ENCODE assay signal across 15 cellular contexts in genomic region chr9:72834994-72835393, GRCh38.
A peak's percentile ranks its signal among the peaks of the same experiment; 100 is the strongest.
DNase-seq lines count a peak whose midpoint lies in the region; ATAC-seq, FAIRE-seq and TF ChIP-seq lines count a peak whose summit lies in the region.
"Had no signal": no experiment of that assay in that cellular context is flagged by ENCODE, and none has a peak within 500 bp of the region (broad histone marks: within the 10 kb centered on the region; RNA-seq: fewer than 3 reads in every experiment).

No MANE protein-coding gene starts in this region.

- H3K9me3 ChIP-seq in A549 (no peaks in the 10 kb centered on the region), HepG2 (ENCODE audit: low read length) (no peaks in the 10 kb centered on the region), neural progenitor cell (ENCODE audit: low read depth) (no peaks in the 10 kb centered on the region), gastroesophageal sphincter (no peaks in the 10 kb centered on the region)
- H3K9me3 ChIP-seq: BLaER1 had no signal

- peak overlapping the region; percentile 26 for H3K4me3 ChIP-seq in A549
- H3K4me3 ChIP-seq in HepG2 (replicated peaks in 1 of 3; ENCODE audit: insufficient read depth in 1 of 3, low read depth in 2 of 3, low read length in 3 of 3), result peak overlapping the region in 1 of 3 experiments; percentile 13; a peak in 1 of 6 replicates
- H3K4me3 ChIP-seq in neural progenitor cell, result no peak overlapping the region
- no peak overlapping the region for H3K4me3 ChIP-seq in gastroesophageal sphincter
- H3K4me3 ChIP-seq: BLaER1 had no signal

- H3K79me2 ChIP-seq in HepG2 (ENCODE audit: insufficient read depth, low read length), result no peaks in the 10 kb centered on the region
- no peaks in the 10 kb centered on the region for H3K79me2 ChIP-seq in neural progenitor cell (ENCODE audit: low read depth)

- DNase-seq in A549 (ENCODE audit: low read depth in 1 of 2, low spot score in 1 of 2), result peak in 1 of 2 experiments; percentile 44
- DNase-seq in NCI-H69 (lab: John Stamatoyannopoulos, UW), result peak; percentile 15
- DNase-seq in HepG2 (ENCODE audit: low spot score), result peak; percentile 82
- DNase-seq in neural progenitor cell (ENCODE audit: low spot score), result no peak
- no peak for DNase-seq in activated naive CD4-positive, alpha-beta T cell treated with anti-CD3 and anti-CD28 coated beads for 36 hours
- DNase-seq in SKM-1 (lab: John Stamatoyannopoulos, UW; ENCODE audit: unreplicated experiment), result no peak
- DNase-seq: CD4-positive, alpha-beta memory T cell; DMS79 treated with DMSO at 0.1 percent for 48 hours; GF-D8; GOT3; H9 had no signal

- H3K9ac ChIP-seq in HepG2 (ENCODE audit: insufficient read depth, low read depth, low read length) (no peak overlapping the region), neural progenitor cell (no peak overlapping the region)
- H3K9ac ChIP-seq: BLaER1 had no signal

- 4% methylated on average over 1 of the region's 1 CpG for WGBS in A549 (ENCODE audit: missing lambda C conversion rate)
- 0% methylated on average over 1 of the region's 1 CpG for WGBS in HepG2 (ENCODE audit: low lambda C conversion rate)
- 91 to 100% methylated on average over 1 of the region's 1 CpG for WGBS in gastroesophageal sphincter (ENCODE audit: low coverage in 1 of 2), 2 donors

- BruUV-seq in HepG2 (replicated peaks; lab: Mats Ljungman, UMichigan), result no TSS peak

- H3K9me3 Mint-ChIP-seq in neural progenitor cell, result no peaks in the 10 kb centered on the region
- no peaks in the 10 kb centered on the region for H3K9me3 Mint-ChIP-seq in activated naive CD4-positive, alpha-beta T cell treated with anti-CD3 and anti-CD28 coated beads for 36 hours
- H3K9me3 Mint-ChIP-seq: CD14-positive monocyte, H9 had no signal

- TF ChIP-seq CTCF in A549 (IDR thresholded peaks at IDR 0.05) (no peak), HepG2 (CRISPR knock-in tag; IDR thresholded peaks at IDR 0.05) (no peak), neural progenitor cell (IDR thresholded peaks at IDR 0.05) (no peak), gastroesophageal sphincter (IDR thresholded peaks at IDR 0.05) (no peak)

- FAIRE-seq in A549 (lab: Jason Lieb, UNC), result peak; percentile 49
- FAIRE-seq in HepG2 (lab: Jason Lieb, UNC), result peak; percentile 91

- peaks cover 19% of the 10 kb centered on the region for H3K4me1 Mint-ChIP-seq in neural progenitor cell
- H3K4me1 Mint-ChIP-seq in activated naive CD4-positive, alpha-beta T cell treated with anti-CD3 and anti-CD28 coated beads for 36 hours (ENCODE audit: low read depth), result no peaks in the 10 kb centered on the region
- H3K4me1 Mint-ChIP-seq: CD14-positive monocyte; CD4-positive, alpha-beta memory T cell had no signal

- in situ Hi-C loops in HepG2 (cut with HindIII; ENCODE audit: extremely low pct_ligation_motif_present, low pct_unique_long_range_greater_than_20kb), result loop anchor here (10.0 kb wide), 1 partner anchor 470 kb away; the partner anchor contains the start of gene ZFAND5

- H3K36me3 ChIP-seq in HepG2 (replicated peaks in 1 of 2; ENCODE audit: control insufficient read depth in 1 of 2, insufficient read depth in 2 of 2, low read length in 2 of 2) (no peaks in the 10 kb centered on the region), neural progenitor cell (no peaks in the 10 kb centered on the region), gastroesophageal sphincter (no peaks in the 10 kb centered on the region)
- H3K36me3 ChIP-seq: BLaER1 had no signal

- H3K4me3 Mint-ChIP-seq in neural progenitor cell, result no peak overlapping the region
- H3K4me3 Mint-ChIP-seq in activated naive CD4-positive, alpha-beta T cell treated with anti-CD3 and anti-CD28 coated beads for 36 hours, result no peak overlapping the region
- H3K4me3 Mint-ChIP-seq: CD14-positive monocyte; CD4-positive, alpha-beta memory T cell; H9 had no signal

- no peak overlapping the region for H2AFZ ChIP-seq in HepG2 (ENCODE audit: low read length)
- peak overlapping the region; percentile 65 for H2AFZ ChIP-seq in neural progenitor cell (replicated peaks)

- no peak for TF ChIP-seq POLR2A in A549 (IDR thresholded peaks at IDR 0.05; ENCODE audit: low read length)
- no peak for TF ChIP-seq POLR2A in HepG2 (IDR thresholded peaks at IDR 0.05; ENCODE audit: insufficient read depth in 1 of 2, low read depth in 2 of 2, low read length in 2 of 2)
- no peak for TF ChIP-seq POLR2A in gastroesophageal sphincter (IDR thresholded peaks at IDR 0.05)

- CTCF ChIA-PET in A549 (lab: Yijun Ruan, JAX), result interaction anchor here (1.4 to 1.6 kb wide), 2 partner anchors 13 to 22 kb away, joined by 5 to 7 read pairs; no protein-coding TSS in a partner anchor
- CTCF ChIA-PET in HepG2 (lab: Yijun Ruan, JAX; ENCODE audit: low intra/inter-chr PET ratio, low total read pairs), result no interaction called here
- CTCF ChIA-PET in activated naive CD4-positive, alpha-beta T cell treated with anti-CD3 and anti-CD28 coated beads for 36 hours (lab: Charles Lee), result no interaction called here

- POLR2A ChIA-PET in A549 (lab: Yijun Ruan, JAX) (no interaction called here), HepG2 (lab: Yijun Ruan, JAX) (interaction anchor here (0.9 to 1.5 kb wide), 2 partner anchors 23 to 470 kb away, joined by 3 to 5 read pairs; partner anchors contain the start of gene ZFAND5)

- H3K27me3 Mint-ChIP-seq in neural progenitor cell (ENCODE audit: insufficient read depth, low read depth), result peaks cover 2% of the 10 kb centered on the region
- H3K27me3 Mint-ChIP-seq in activated naive CD4-positive, alpha-beta T cell treated with anti-CD3 and anti-CD28 coated beads for 36 hours (ENCODE audit: low read depth), result no peaks in the 10 kb centered on the region

- no peaks in the 10 kb centered on the region for H3K27me3 ChIP-seq in HepG2 (ENCODE audit: control insufficient read depth in 1 of 2, insufficient read depth in 2 of 2, low read length in 2 of 2)
- no peaks in the 10 kb centered on the region for H3K27me3 ChIP-seq in neural progenitor cell
- no peaks in the 10 kb centered on the region for H3K27me3 ChIP-seq in gastroesophageal sphincter
- H3K27me3 ChIP-seq: BLaER1 had no signal

- no peaks in the 10 kb centered on the region for H4K20me1 ChIP-seq in HepG2 (ENCODE audit: insufficient read depth, low read length)
- no peaks in the 10 kb centered on the region for H4K20me1 ChIP-seq in neural progenitor cell (ENCODE audit: low read depth)
- H4K20me1 ChIP-seq: BLaER1 had no signal

- H3K4me2 ChIP-seq in A549 (peak overlapping the region; percentile 82), HepG2 (ENCODE audit: low read depth, low read length) (peak overlapping the region; percentile 52), neural progenitor cell (no peak overlapping the region)
- H3K4me2 ChIP-seq: BLaER1 had no signal

- H3K27ac Mint-ChIP-seq in neural progenitor cell, result peak overlapping the region; percentile 34
- no peak overlapping the region for H3K27ac Mint-ChIP-seq in activated naive CD4-positive, alpha-beta T cell treated with anti-CD3 and anti-CD28 coated beads for 36 hours
- H3K27ac Mint-ChIP-seq: CD14-positive monocyte; CD4-positive, alpha-beta memory T cell had no signal

- peak; percentile 31 to 57; a peak in 3 of 6 replicates for ATAC-seq in A549
- peak; percentile 82 for ATAC-seq in HepG2
- ATAC-seq in gastroesophageal sphincter, result no peak

- TF ChIP-seq RAD21 in A549 (conservative IDR thresholded peaks at IDR 0.05 in 1 of 2, IDR thresholded peaks at IDR 0.05 in 1 of 2), result no peak
- TF ChIP-seq RAD21 in HepG2 (CRISPR knock-in tag; IDR thresholded peaks at IDR 0.05), result no peak

- intact Hi-C loops in HepG2 (cut with micrococcal nuclease; ENCODE audit: unreplicated experiment), result no loop called here
- intact Hi-C loops in activated naive CD4-positive, alpha-beta T cell treated with anti-CD3 and anti-CD28 coated beads for 36 hours (cut with micrococcal nuclease), result no loop called here

- no peaks in the 10 kb centered on the region for H3F3A ChIP-seq in neural progenitor cell (ENCODE audit: low read depth)

- peak overlapping the region; percentile 80 to 82 for H3K27ac ChIP-seq in A549
- H3K27ac ChIP-seq in HepG2 (ENCODE audit: extremely low read length, insufficient read depth, low read length), result peak overlapping the region; percentile 52
- no peak overlapping the region for H3K27ac ChIP-seq in neural progenitor cell
- no peak overlapping the region for H3K27ac ChIP-seq in gastroesophageal sphincter
- H3K27ac ChIP-seq: 22Rv1, BLaER1 had no signal

- H3K4me1 ChIP-seq in A549 (peaks cover 68% of the 10 kb centered on the region), HepG2 (ENCODE audit: insufficient read depth, low read length) (peaks cover 54% of the 10 kb centered on the region), neural progenitor cell (peaks cover 48% of the 10 kb centered on the region), gastroesophageal sphincter (no peaks in the 10 kb centered on the region)
- H3K4me1 ChIP-seq: BLaER1 had no signal

- no peak for TF ChIP-seq EP300 in A549 (IDR thresholded peaks at IDR 0.05)
- peak in 1 of 2 experiments; percentile 91; a peak in 2 of 4 replicates for TF ChIP-seq EP300 in HepG2 (IDR thresholded peaks at IDR 0.05; ENCODE audit: low read depth in 2 of 2, low read length in 2 of 2)
- peak; percentile 76 for TF ChIP-seq EP300 in HepG2 (CRISPR knock-in tag; IDR thresholded peaks at IDR 0.05; ENCODE audit: borderline replicate concordance)
- no peak for TF ChIP-seq EP300 in gastroesophageal sphincter (IDR thresholded peaks at IDR 0.05)

- H3K36me3 Mint-ChIP-seq in neural progenitor cell, result no peaks in the 10 kb centered on the region
- H3K36me3 Mint-ChIP-seq in activated naive CD4-positive, alpha-beta T cell treated with anti-CD3 and anti-CD28 coated beads for 36 hours (ENCODE audit: low read depth), result no peaks in the 10 kb centered on the region
- H3K36me3 Mint-ChIP-seq: CD14-positive monocyte; CD4-positive, alpha-beta memory T cell had no signal

TF ChIP-seq in A549, 52 proteins besides CTCF, POLR2A, EP300 and RAD21 (continues in another document):
- TF ChIP-seq MAZ (IDR thresholded peaks at IDR 0.05; ENCODE audit: borderline replicate concordance, low read depth, low read length), result no peak
- no peak for TF ChIP-seq RCOR1 (IDR thresholded peaks at IDR 0.05; ENCODE audit: low read depth, low read length)
- TF ChIP-seq CEBPB (IDR thresholded peaks at IDR 0.05), result 0 out of 4 replicates have a peak, but pooled peaks have one; percentile 36 to 44

TF ChIP-seq in HepG2, 621 proteins besides CTCF, POLR2A, EP300 and RAD21 (continues in another document):
- TF ChIP-seq KDM1A (CRISPR knock-in tag; IDR thresholded peaks at IDR 0.05) (peak; percentile 66; the same call in 1 of the 2 replicates), MTF2 (CRISPR knock-in tag; IDR thresholded peaks at IDR 0.05; ENCODE audit: borderline replicate concordance) (no peak), THRA (CRISPR knock-in tag; IDR thresholded peaks at IDR 0.05; ENCODE audit: borderline replicate concordance) (0 out of 2 replicates have a peak, but pooled peaks have one; percentile 34)

Comparison
In these comparisons a context has a peak if more than half of its experiments do, and no peak if none do; other contexts are left out.
1. DNase-seq: peak in NCI-H69 (single experiment) and HepG2 (single experiment); none in neural progenitor cell (single experiment), activated naive CD4-positive, alpha-beta T cell treated with anti-CD3 and anti-CD28 coated beads for 36 hours (single experiment) and SKM-1 (single experiment).
2. H3K27ac ChIP-seq: peak in A549 (2 of 2) and HepG2 (single experiment); none in neural progenitor cell (single experiment) and gastroesophageal sphincter (0 of 4).
3. Of the 38 proteins assayed by ChIP-seq in both HepG2 and A549: peak only in HepG2: EHMT2, EP300, FOSL2, HDAC2 and KDM1A; only in A549: CEBPB and MAX; in both: none; in neither: 31.